ENCODE assay signal across 1 cellular context in the genomic region with DNA sequence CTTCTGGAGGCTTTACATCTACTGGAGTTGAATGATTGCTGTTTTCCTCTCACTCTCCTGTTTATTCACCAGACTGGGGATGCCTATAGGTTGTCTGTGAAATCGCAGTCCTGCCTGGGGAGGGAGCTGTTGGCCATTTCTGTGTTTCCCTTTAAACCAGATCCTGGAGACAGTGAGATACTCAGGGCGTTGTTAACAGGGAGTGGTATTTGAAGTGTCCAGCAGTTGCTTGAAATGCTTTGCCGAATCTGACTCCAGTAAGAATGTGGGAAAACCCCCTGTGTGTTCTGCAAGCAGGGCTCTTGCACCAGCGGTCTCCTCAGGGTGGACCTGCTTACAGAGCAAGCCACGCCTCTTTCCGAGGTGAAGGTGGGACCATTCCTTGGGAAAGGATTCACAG.
TF ChIP-seq lines count a peak whose summit lies in the region.

No MANE protein-coding gene starts in this region.

TF ChIP-seq in K562, 482 proteins besides CTCF, POLR2A, EP300 and RAD21:
- TF ChIP-seq SAP30 (IDR thresholded peaks at IDR 0.05; ENCODE audit: borderline replicate concordance, insufficient read depth, low read depth, low read length, poor library complexity, severe bottlenecking), result no peak
- TF ChIP-seq, protein P1, sequence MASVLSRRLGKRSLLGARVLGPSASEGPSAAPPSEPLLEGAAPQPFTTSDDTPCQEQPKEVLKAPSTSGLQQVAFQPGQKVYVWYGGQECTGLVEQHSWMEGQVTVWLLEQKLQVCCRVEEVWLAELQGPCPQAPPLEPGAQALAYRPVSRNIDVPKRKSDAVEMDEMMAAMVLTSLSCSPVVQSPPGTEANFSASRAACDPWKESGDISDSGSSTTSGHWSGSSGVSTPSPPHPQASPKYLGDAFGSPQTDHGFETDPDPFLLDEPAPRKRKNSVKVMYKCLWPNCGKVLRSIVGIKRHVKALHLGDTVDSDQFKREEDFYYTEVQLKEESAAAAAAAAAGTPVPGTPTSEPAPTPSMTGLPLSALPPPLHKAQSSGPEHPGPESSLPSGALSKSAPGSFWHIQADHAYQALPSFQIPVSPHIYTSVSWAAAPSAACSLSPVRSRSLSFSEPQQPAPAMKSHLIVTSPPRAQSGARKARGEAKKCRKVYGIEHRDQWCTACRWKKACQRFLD (CRISPR knock-in tag; IDR thresholded peaks at IDR 0.05), result no peak
- no peak for TF ChIP-seq CHD2 (IDR thresholded peaks at IDR 0.05; ENCODE audit: low read depth, low read length)
- no peak for TF ChIP-seq POLR2AphosphoS2 (IDR thresholded peaks at IDR 0.05; ENCODE audit: low read length)
- TF ChIP-seq SMAD3 (CRISPR knock-in tag; conservative IDR thresholded peaks at IDR 0.05), result no peak
- no peak for TF ChIP-seq HMG20B (CRISPR knock-in tag; IDR thresholded peaks at IDR 0.05)
- no peak for TF ChIP-seq RBM15 (IDR thresholded peaks at IDR 0.05; ENCODE audit: insufficient read depth, low read length)
- no peak for TF ChIP-seq ILK (tag; IDR thresholded peaks at IDR 0.05; ENCODE audit: borderline replicate concordance, low read depth)
- no peak for TF ChIP-seq RHOXF2B (CRISPR knock-in tag; conservative IDR thresholded peaks at IDR 0.05)
- TF ChIP-seq CHD1 (IDR thresholded peaks at IDR 0.05; ENCODE audit: low read length), result no peak
- no peak for TF ChIP-seq SPI1 (IDR thresholded peaks at IDR 0.05; ENCODE audit: borderline replicate concordance, low read depth, low read length)
